ENCODE assay signal across 20 cellular contexts in the genomic region with DNA sequence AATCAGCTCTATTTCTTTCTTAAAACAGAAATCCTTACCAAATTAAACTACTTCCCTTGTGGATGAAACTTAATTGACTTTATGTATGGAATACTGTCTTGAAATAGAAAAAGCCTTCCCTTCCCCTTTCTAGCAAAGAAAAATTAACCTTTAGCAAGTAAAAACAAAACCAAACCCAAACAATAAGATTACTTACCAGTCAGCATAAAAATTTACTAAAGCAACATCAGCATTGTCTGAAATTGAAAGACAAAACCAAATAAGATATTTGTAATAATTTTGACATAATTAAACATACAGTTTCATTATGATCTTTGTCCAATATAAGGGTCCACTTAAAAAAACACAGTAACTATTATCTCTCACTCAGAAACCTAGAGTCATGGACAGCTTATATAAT.
"Had no signal": no experiment of that assay in that cellular context is flagged by ENCODE, and none has a peak within 500 bp of the region (broad histone marks: within the 10 kb centered on the region; RNA-seq: fewer than 3 reads in every experiment).

No MANE protein-coding gene starts in this region.

- H3K27ac ChIP-seq: colonic mucosa, esophagus squamous epithelium, gastroesophageal sphincter, heart left ventricle, lower lobe of right lung, upper lobe of left lung, VCaP had no signal

- H3K9me3 Mint-ChIP-seq: activated CD4-positive, alpha-beta memory T cell treated with anti-CD3 and anti-CD28 coated beads, Interleukin-2, amount 10 ng/mL, durations not matched to agents 7 days and 5 days; activated CD4-positive, alpha-beta T cell treated with anti-CD3 and anti-CD28 coated beads, Interleukin-2, amount 10 ng/mL, durations not matched to agents 24 days and 14 days; activated naive CD8-positive, alpha-beta T cell treated with anti-CD3 and anti-CD28 coated beads for 36 hours; naive thymus-derived CD4-positive, alpha-beta T cell; neural crest cell had no signal

- DNase-seq: activated CD4-positive, alpha-beta memory T cell treated with anti-CD3 and anti-CD28 coated beads, Interleukin-2, amount 10 ng/mL, durations not matched to agents 7 days and 5 days; activated CD4-positive, alpha-beta T cell treated with anti-CD3 and anti-CD28 coated beads, Interleukin-2, amount 10 ng/mL, durations not matched to agents 24 days and 14 days; activated naive CD8-positive, alpha-beta T cell treated with anti-CD3 and anti-CD28 coated beads for 36 hours; activated T-cell treated with anti-CD3 and anti-CD28 coated beads for 4 hours; colonic mucosa; esophagus squamous epithelium; heart left ventricle; lower lobe of right lung; mesendoderm; naive thymus-derived CD4-positive, alpha-beta T cell; posterior cingulate gyrus; small intestine; stimulated activated naive CD8-positive, alpha-beta T cell treated with anti-CD3 and anti-CD28 coated beads, Interleukin-15, Interleukin-2, amounts not matched to agents 100 U/mL and 50 U/mL, for 24 hours; upper lobe of left lung had no signal

- H3K9me3 ChIP-seq: colonic mucosa, esophagus squamous epithelium, gastroesophageal sphincter, heart left ventricle, lower lobe of right lung, upper lobe of left lung had no signal

- H3K4me3 Mint-ChIP-seq: activated CD4-positive, alpha-beta memory T cell treated with anti-CD3 and anti-CD28 coated beads, Interleukin-2, amount 10 ng/mL, durations not matched to agents 7 days and 5 days; activated CD4-positive, alpha-beta T cell treated with anti-CD3 and anti-CD28 coated beads, Interleukin-2, amount 10 ng/mL, durations not matched to agents 24 days and 14 days; activated naive CD8-positive, alpha-beta T cell treated with anti-CD3 and anti-CD28 coated beads for 36 hours; naive thymus-derived CD4-positive, alpha-beta T cell; neural crest cell had no signal

- H3K27me3 Mint-ChIP-seq: activated CD4-positive, alpha-beta memory T cell treated with anti-CD3 and anti-CD28 coated beads, Interleukin-2, amount 10 ng/mL, durations not matched to agents 7 days and 5 days; activated CD4-positive, alpha-beta T cell treated with anti-CD3 and anti-CD28 coated beads, Interleukin-2, amount 10 ng/mL, durations not matched to agents 24 days and 14 days; activated naive CD8-positive, alpha-beta T cell treated with anti-CD3 and anti-CD28 coated beads for 36 hours; naive thymus-derived CD4-positive, alpha-beta T cell had no signal

- H3K27me3 ChIP-seq: colonic mucosa, esophagus squamous epithelium, gastroesophageal sphincter, heart left ventricle, upper lobe of left lung had no signal

- H3K4me1 ChIP-seq: colonic mucosa, esophagus squamous epithelium, gastroesophageal sphincter, lower lobe of right lung, upper lobe of left lung had no signal

- H3K27ac Mint-ChIP-seq: activated CD4-positive, alpha-beta memory T cell treated with anti-CD3 and anti-CD28 coated beads, Interleukin-2, amount 10 ng/mL, durations not matched to agents 7 days and 5 days; activated CD4-positive, alpha-beta T cell treated with anti-CD3 and anti-CD28 coated beads, Interleukin-2, amount 10 ng/mL, durations not matched to agents 24 days and 14 days; activated naive CD8-positive, alpha-beta T cell treated with anti-CD3 and anti-CD28 coated beads for 36 hours had no signal

- H3K4me1 Mint-ChIP-seq: neural crest cell had no signal

- ATAC-seq: activated CD4-positive, CD25-positive, alpha-beta regulatory T cell treated with anti-CD3 and anti-CD28 coated beads, Interleukin-2, amount 50 U/mL, for 24 hours; gastroesophageal sphincter; heart left ventricle; left lobe of liver; lower lobe of right lung; naive thymus-derived CD4-positive, alpha-beta T cell; sciatic nerve; stimulated activated naive CD8-positive, alpha-beta T cell treated with anti-CD3 and anti-CD28 coated beads, Interleukin-15, Interleukin-2, amounts not matched to agents 100 U/mL and 50 U/mL, for 24 hours had no signal

- H3K4me3 ChIP-seq: colonic mucosa, esophagus squamous epithelium, gastroesophageal sphincter, heart left ventricle, lower lobe of right lung, upper lobe of left lung had no signal
